In the genomic region with DNA sequence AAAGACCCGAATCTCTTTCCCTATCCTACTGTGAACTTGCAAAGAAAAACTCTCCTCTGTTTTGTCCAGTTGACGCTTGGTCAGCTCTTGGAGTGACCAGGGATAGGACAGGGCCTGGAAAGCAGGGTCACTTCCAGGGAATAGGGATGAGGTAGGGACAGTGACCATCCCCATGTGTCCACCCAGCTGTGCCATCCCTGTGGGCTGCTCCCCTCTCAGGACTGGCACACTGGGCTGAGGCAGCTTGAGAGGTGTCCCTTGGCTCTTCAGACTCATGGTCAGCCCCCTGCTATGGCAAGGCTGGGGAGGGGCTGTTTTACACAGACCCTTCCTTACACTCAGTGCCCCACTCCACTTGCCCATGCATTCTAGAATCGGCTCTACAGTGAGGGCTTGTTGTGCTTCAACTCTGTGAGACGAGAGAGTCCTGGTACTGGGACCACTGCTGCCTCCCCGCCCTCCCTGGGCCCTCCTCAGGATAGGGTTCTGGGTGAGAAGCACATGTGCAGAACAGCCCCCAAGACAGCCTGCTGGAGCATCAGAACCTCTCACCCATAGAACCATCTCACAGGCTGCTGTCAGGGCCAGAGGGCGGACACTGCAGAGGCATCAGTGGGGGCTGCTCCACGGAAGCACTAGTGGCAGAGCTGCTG, we compare ENCODE assay signal across 14 cellular contexts.
DNase-seq lines count a peak whose midpoint lies in the region; ATAC-seq and TF ChIP-seq lines count a peak whose summit lies in the region.
"Had no signal": no experiment of that assay in that cellular context is flagged by ENCODE, and none has a peak within 500 bp of the region (broad histone marks: within the 10 kb centered on the region; RNA-seq: fewer than 3 reads in every experiment).

No MANE protein-coding gene starts in this region.

- no peak overlapping the region for H3K27ac Mint-ChIP-seq in stimulated activated naive CD8-positive, alpha-beta T cell treated with anti-CD3 and anti-CD28 coated beads, Interleukin-15, amount 100 ng/mL, for 72 hours
- no peak overlapping the region for H3K27ac Mint-ChIP-seq in naive thymus-derived CD4-positive, alpha-beta T cell
- no peak overlapping the region for H3K27ac Mint-ChIP-seq in stimulated activated effector memory CD8-positive, alpha-beta T cell treated with anti-CD3 and anti-CD28 coated beads, Interleukin-12 subunit alpha, Interleukin-12 subunit beta, amount 100 ng/mL, for 72 hours
- H3K27ac Mint-ChIP-seq: CD4-positive, CD25-positive, alpha-beta regulatory T cell; GM23338 had no signal

- H3K27me3 Mint-ChIP-seq in stimulated activated naive CD8-positive, alpha-beta T cell treated with anti-CD3 and anti-CD28 coated beads, Interleukin-15, amount 100 ng/mL, for 72 hours = peaks cover 13% of the 10 kb centered on the region
- peaks cover 0 to 25% (median 10%) of the 10 kb centered on the region in 5 donors for H3K27me3 Mint-ChIP-seq in naive thymus-derived CD4-positive, alpha-beta T cell

- H3K9me3 Mint-ChIP-seq in stimulated activated naive CD8-positive, alpha-beta T cell treated with anti-CD3 and anti-CD28 coated beads, Interleukin-15, amount 100 ng/mL, for 72 hours = no peaks in the 10 kb centered on the region
- H3K9me3 Mint-ChIP-seq in naive thymus-derived CD4-positive, alpha-beta T cell = peaks cover 0 to 4% (median 0%) of the 10 kb centered on the region in 11 donors
- H3K9me3 Mint-ChIP-seq in stimulated activated effector memory CD8-positive, alpha-beta T cell treated with anti-CD3 and anti-CD28 coated beads, Interleukin-12 subunit alpha, Interleukin-12 subunit beta, amount 100 ng/mL, for 72 hours = no peaks in the 10 kb centered on the region
- H3K9me3 Mint-ChIP-seq: GM23338 had no signal

- H3K27ac ChIP-seq in naive thymus-derived CD4-positive, alpha-beta T cell (ENCODE audit: low read depth, low read length) = no peak overlapping the region
- no peak overlapping the region for H3K27ac ChIP-seq in brain microvascular endothelial cell
- H3K27ac ChIP-seq: BLaER1 treated with 17β-estradiol and CSF1 and Interleukin-3, amounts not matched to agents 10 nM and 100 nM had no signal

- H3K4me1 Mint-ChIP-seq in stimulated activated naive CD8-positive, alpha-beta T cell treated with anti-CD3 and anti-CD28 coated beads, Interleukin-15, amount 100 ng/mL, for 72 hours = no peaks in the 10 kb centered on the region
- H3K4me1 Mint-ChIP-seq in naive thymus-derived CD4-positive, alpha-beta T cell = no peaks in the 10 kb centered on the region
- H3K4me1 Mint-ChIP-seq in stimulated activated effector memory CD8-positive, alpha-beta T cell treated with anti-CD3 and anti-CD28 coated beads, Interleukin-12 subunit alpha, Interleukin-12 subunit beta, amount 100 ng/mL, for 72 hours = no peaks in the 10 kb centered on the region
- H3K4me1 Mint-ChIP-seq: CD4-positive, CD25-positive, alpha-beta regulatory T cell; GM23338 had no signal

- no peak for TF ChIP-seq CTCF in brain microvascular endothelial cell (IDR thresholded peaks at IDR 0.05; ENCODE audit: low read depth, low read length, missing control alignments)

- CTCF ChIA-PET in naive thymus-derived CD4-positive, alpha-beta T cell (lab: Charles Lee) = no interaction called here

- no peak overlapping the region for H3K4me3 Mint-ChIP-seq in stimulated activated naive CD8-positive, alpha-beta T cell treated with anti-CD3 and anti-CD28 coated beads, Interleukin-15, amount 100 ng/mL, for 72 hours
- no peak overlapping the region for H3K4me3 Mint-ChIP-seq in naive thymus-derived CD4-positive, alpha-beta T cell
- H3K4me3 Mint-ChIP-seq in stimulated activated effector memory CD8-positive, alpha-beta T cell treated with anti-CD3 and anti-CD28 coated beads, Interleukin-12 subunit alpha, Interleukin-12 subunit beta, amount 100 ng/mL, for 72 hours = no peak overlapping the region
- H3K4me3 Mint-ChIP-seq: CD4-positive, CD25-positive, alpha-beta regulatory T cell; GM23338 had no signal

- H3K9me3 ChIP-seq in naive thymus-derived CD4-positive, alpha-beta T cell (ENCODE audit: control insufficient read depth in 2 of 3, low read length in 3 of 3) = no peaks in the 10 kb centered on the region
- H3K9me3 ChIP-seq: BLaER1 treated with 17β-estradiol and CSF1 and Interleukin-3, amounts not matched to agents 10 nM and 100 nM had no signal

- peak; percentile 44 for ATAC-seq in stimulated activated naive CD8-positive, alpha-beta T cell treated with anti-CD3 and anti-CD28 coated beads, Interleukin-15, amount 100 ng/mL, for 72 hours
- ATAC-seq in stimulated activated naive CD8-positive, alpha-beta T cell treated with anti-CD3 and anti-CD28 coated beads, Interleukin-15, Interleukin-2, amounts not matched to agents 100 U/mL and 50 U/mL, for 24 hours = no peak
- ATAC-seq in naive thymus-derived CD4-positive, alpha-beta T cell = peak; percentile 29
- ATAC-seq in stimulated activated effector memory CD8-positive, alpha-beta T cell treated with anti-CD3 and anti-CD28 coated beads, Interleukin-12 subunit alpha, Interleukin-12 subunit beta, amount 100 ng/mL, for 72 hours = peak; percentile 33
- ATAC-seq in HG02981 (IDR thresholded peaks at IDR 0.05; ENCODE audit: unreplicated experiment) = no peak
- ATAC-seq: GM23338 had no signal

- H3K27me3 ChIP-seq in naive thymus-derived CD4-positive, alpha-beta T cell (ENCODE audit: control insufficient read depth in 2 of 2, insufficient read depth in 2 of 2, low read length in 2 of 2) = no peaks in the 10 kb centered on the region
- no peaks in the 10 kb centered on the region for H3K27me3 ChIP-seq in brain microvascular endothelial cell (replicated peaks)
- H3K27me3 ChIP-seq: BLaER1 treated with 17β-estradiol and CSF1 and Interleukin-3, amounts not matched to agents 10 nM and 100 nM had no signal

- in situ Hi-C loops in brain microvascular endothelial cell (cut with HindIII; ENCODE audit: low pct_ligation_motif_present, low sequenced_read_pairs) = no loop called here

- POLR2A ChIA-PET in naive thymus-derived CD4-positive, alpha-beta T cell (lab: Charles Lee) = no interaction called here

- intact Hi-C loops in naive thymus-derived CD4-positive, alpha-beta T cell (cut with micrococcal nuclease) = no loop called here

- no peaks in the 10 kb centered on the region for H3K4me1 ChIP-seq in naive thymus-derived CD4-positive, alpha-beta T cell (ENCODE audit: control insufficient read depth in 2 of 2, insufficient read depth in 2 of 2, low read length in 2 of 2)
- H3K4me1 ChIP-seq: BLaER1 treated with 17β-estradiol and CSF1 and Interleukin-3, amounts not matched to agents 10 nM and 100 nM had no signal

- no peaks in the 10 kb centered on the region for H3K36me3 ChIP-seq in naive thymus-derived CD4-positive, alpha-beta T cell (ENCODE audit: control insufficient read depth in 2 of 3, insufficient read depth in 3 of 3, low read length in 3 of 3)
- no peaks in the 10 kb centered on the region for H3K36me3 ChIP-seq in brain microvascular endothelial cell (replicated peaks)
- H3K36me3 ChIP-seq: BLaER1 treated with 17β-estradiol and CSF1 and Interleukin-3, amounts not matched to agents 10 nM and 100 nM had no signal

- H3K36me3 Mint-ChIP-seq in naive thymus-derived CD4-positive, alpha-beta T cell = no peaks in the 10 kb centered on the region
- no peaks in the 10 kb centered on the region for H3K36me3 Mint-ChIP-seq in stimulated activated effector memory CD8-positive, alpha-beta T cell treated with anti-CD3 and anti-CD28 coated beads, Interleukin-12 subunit alpha, Interleukin-12 subunit beta, amount 100 ng/mL, for 72 hours
- H3K36me3 Mint-ChIP-seq: CD4-positive, CD25-positive, alpha-beta regulatory T cell had no signal

- no peak for DNase-seq in stimulated activated naive CD8-positive, alpha-beta T cell treated with anti-CD3 and anti-CD28 coated beads, Interleukin-15, amount 100 ng/mL, for 72 hours
- DNase-seq in stimulated activated naive CD8-positive, alpha-beta T cell treated with anti-CD3 and anti-CD28 coated beads, Interleukin-15, Interleukin-2, amounts not matched to agents 100 U/mL and 50 U/mL, for 24 hours = no peak
- DNase-seq in naive thymus-derived CD4-positive, alpha-beta T cell = no peak
- DNase-seq in stimulated activated effector memory CD8-positive, alpha-beta T cell treated with anti-CD3 and anti-CD28 coated beads, Interleukin-12 subunit alpha, Interleukin-12 subunit beta, amount 100 ng/mL, for 72 hours (ENCODE audit: low spot score in 2 of 2) = no peak
- DNase-seq in RKO (ENCODE audit: low spot score) (no peak), brain microvascular endothelial cell (no peak)
- DNase-seq: ACHN; CD4-positive, CD25-positive, alpha-beta regulatory T cell; DMS79 treated with DMSO at 0.1 percent for 48 hours; EL; H7 had no signal

- H3K4me3 ChIP-seq in naive thymus-derived CD4-positive, alpha-beta T cell (ENCODE audit: low read length) = no peak overlapping the region
- no peak overlapping the region for H3K4me3 ChIP-seq in brain microvascular endothelial cell (ENCODE audit: low read depth, low read length)
- H3K4me3 ChIP-seq: BLaER1 treated with 17β-estradiol and CSF1 and Interleukin-3, amounts not matched to agents 10 nM and 100 nM; GM23338 had no signal

Comparison
In these comparisons a context has a peak if more than half of its experiments do, and no peak if none do; other contexts are left out.
1. ATAC-seq: peak in stimulated activated naive CD8-positive, alpha-beta T cell treated with anti-CD3 and anti-CD28 coated beads, Interleukin-15, amount 100 ng/mL, for 72 hours (single experiment), naive thymus-derived CD4-positive, alpha-beta T cell (single experiment) and stimulated activated effector memory CD8-positive, alpha-beta T cell treated with anti-CD3 and anti-CD28 coated beads, Interleukin-12 subunit alpha, Interleukin-12 subunit beta, amount 100 ng/mL, for 72 hours (single experiment); none in stimulated activated naive CD8-positive, alpha-beta T cell treated with anti-CD3 and anti-CD28 coated beads, Interleukin-15, Interleukin-2, amounts not matched to agents 100 U/mL and 50 U/mL, for 24 hours (single experiment) and HG02981 (single experiment).